ENCODE assay signal across 8 cellular contexts in genomic region chr1:15788624-15789301, GRCh38. TPM values are rescaled to one million over a fixed set of nuclear protein-coding genes. Genes with fewer than 3 reads are reported as not detected.
DNase-seq lines count a peak whose midpoint lies in the region; FAIRE-seq and TF ChIP-seq lines count a peak whose summit lies in the region.
"Had no signal": no experiment of that assay in that cellular context is flagged by ENCODE, and none has a peak within 500 bp of the region (broad histone marks: within the 10 kb centered on the region; RNA-seq: fewer than 3 reads in every experiment).

No MANE protein-coding gene starts in this region.

- POLR2A ChIA-PET in HEK293T (lab: Yijun Ruan, JAX) = no interaction called here

- FAIRE-seq in GM19239 (lab: Jason Lieb, UNC) = no peak

- DNase-seq in HEK293T (ENCODE audit: extremely low spot score) (no peak), astrocyte of the hippocampus (ENCODE audit: low read depth, low spot score) (peak; percentile 57), myocyte (ENCODE audit: low read depth) (peak; percentile 88), cortex of kidney (lab: John Stamatoyannopoulos, UW) (no peak), GM19239 (ENCODE audit: insufficient read length, low spot score) (no peak), SHP77 treated with DMSO at 0.1 percent for 48 hours (lab: John Stamatoyannopoulos, UW) (no peak)
- DNase-seq: DND-41, NCI-H345 had no signal

- CTCF ChIA-PET in HEK293T (lab: Yijun Ruan, JAX) = interaction anchor here (0.6 kb wide), 1 partner anchor 26 kb away, joined by 7 read pairs; no protein-coding TSS in a partner anchor

TF ChIP-seq in HEK293T, 16 proteins besides CTCF, POLR2A, EP300 and RAD21:
- TF ChIP-seq ZNF384 (IDR thresholded peaks at IDR 0.05) (no peak), LEF1 (IDR thresholded peaks at IDR 0.05; ENCODE audit: borderline replicate concordance) (no peak), PKNOX1 (IDR thresholded peaks at IDR 0.05) (peak; percentile 84), NFRKB (IDR thresholded peaks at IDR 0.05) (no peak), SUZ12 (IDR thresholded peaks at IDR 0.05) (no peak), CTBP1 (IDR thresholded peaks at IDR 0.05; ENCODE audit: borderline replicate concordance) (no peak)

RNA-seq across cellular contexts. Expression of gene UQCRHL, which starts 18.7 kb away (rescaled TPM):
- total RNA-seq in myocyte = 1.5 and 1.6 TPM in 2 replicates
- polyA plus RNA-seq in myocyte (2012) = 3.6 TPM

RNA-seq across cellular contexts. Expression of gene FBLIM1, which starts 30.2 kb away (rescaled TPM):
- total RNA-seq in myocyte = 38.8 and 103 TPM in 2 replicates
- 33.0 TPM for polyA plus RNA-seq in myocyte (2012)

RNA-seq across cellular contexts. Expression of gene TMEM82, which starts 46.5 kb away (rescaled TPM):
- total RNA-seq in myocyte = not detected in 2 replicates
- polyA plus RNA-seq in myocyte (2012) = not detected

RNA-seq across cellular contexts. Expression of gene SLC25A34, which starts 52.7 kb away (rescaled TPM):
- total RNA-seq in myocyte = 5.2 and 13.0 TPM in 2 replicates
- 3.2 TPM for polyA plus RNA-seq in myocyte (2012)

RNA-seq across cellular contexts. Expression of gene SPEN, which starts 58.7 kb away (rescaled TPM):
- total RNA-seq in myocyte = 7.6 and 14.4 TPM in 2 replicates
- 15.2 TPM for polyA plus RNA-seq in myocyte (2012)

Comparison
In these comparisons a context has a peak if more than half of its experiments do, and no peak if none do; other contexts are left out.
1. DNase-seq: peak in astrocyte of the hippocampus (single experiment) and myocyte (single experiment); none in HEK293T (single experiment), cortex of kidney (single experiment), GM19239 (single experiment) and SHP77 treated with DMSO at 0.1 percent for 48 hours (single experiment).